Comparison of ENCODE assay signal across 20 cellular contexts in the genomic region with DNA sequence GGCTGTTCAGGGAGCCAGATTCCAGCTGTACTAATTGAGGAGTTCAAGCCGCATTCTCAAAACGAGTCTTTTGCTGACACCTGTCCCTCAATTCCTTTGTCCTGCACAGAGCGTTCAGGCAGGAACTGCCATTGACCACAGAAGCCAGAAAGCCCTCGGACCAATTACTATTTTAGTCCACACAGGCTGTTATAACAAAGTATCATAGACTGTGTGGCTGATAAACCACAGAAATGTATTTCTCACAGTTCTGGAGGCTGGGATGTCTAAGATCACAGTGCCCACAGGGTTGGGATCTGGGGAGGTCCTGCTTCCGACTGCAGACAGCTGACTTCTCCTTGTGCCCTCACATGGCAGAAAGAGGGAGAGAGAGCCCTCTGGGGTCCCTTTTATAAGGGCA.
DNase-seq lines count a peak whose midpoint lies in the region; ATAC-seq and TF ChIP-seq lines count a peak whose summit lies in the region.
"Had no signal": no experiment of that assay in that cellular context is flagged by ENCODE, and none has a peak within 500 bp of the region (broad histone marks: within the 10 kb centered on the region; RNA-seq: fewer than 3 reads in every experiment).

No MANE protein-coding gene starts in this region.

- no peaks in the 10 kb centered on the region for H3K36me3 ChIP-seq in hepatocyte (replicated peaks; ENCODE audit: insufficient read depth, low read depth)
- no peaks in the 10 kb centered on the region for H3K36me3 ChIP-seq in adrenal gland (replicated peaks in 1 of 2)
- H3K36me3 ChIP-seq: SJSA1 had no signal

- no peak overlapping the region for H3K27ac Mint-ChIP-seq in natural killer cell treated with Interleukin-12 subunit alpha and Interleukin-12 subunit beta and Interleukin-15 and Interleukin-18, amount 100 ng/mL, for 72 hours
- no peak overlapping the region for H3K27ac Mint-ChIP-seq in natural killer cell
- H3K27ac Mint-ChIP-seq: CD4-positive, alpha-beta T cell had no signal

- H3K9me3 ChIP-seq in hepatocyte (ENCODE audit: low read depth) (no peaks in the 10 kb centered on the region), adrenal gland (replicated peaks in 1 of 3) (no peaks in the 10 kb centered on the region)
- H3K9me3 ChIP-seq: SJSA1 had no signal

- TF ChIP-seq POLR2A in adrenal gland (IDR thresholded peaks at IDR 0.05): no peak

- no peak overlapping the region for H3K4me2 ChIP-seq in hepatocyte

- H3K9me3 Mint-ChIP-seq in natural killer cell treated with Interleukin-12 subunit alpha and Interleukin-12 subunit beta and Interleukin-15 and Interleukin-18, amount 100 ng/mL, for 72 hours: no peaks in the 10 kb centered on the region
- H3K9me3 Mint-ChIP-seq in natural killer cell: no peaks in the 10 kb centered on the region
- H3K9me3 Mint-ChIP-seq: CD4-positive, alpha-beta T cell had no signal

- H3K27ac ChIP-seq in hepatocyte (no peak overlapping the region), adrenal gland (no peak overlapping the region)
- H3K27ac ChIP-seq: GM23248, SJSA1 had no signal

- no peak for ATAC-seq in natural killer cell treated with Interleukin-12 subunit alpha and Interleukin-12 subunit beta and Interleukin-15 and Interleukin-18, amount 100 ng/mL, for 72 hours
- ATAC-seq in natural killer cell (no peak), HG03045 (IDR thresholded peaks at IDR 0.05; ENCODE audit: unreplicated experiment) (no peak), GM18909 (IDR thresholded peaks at IDR 0.05; ENCODE audit: poor library complexity, unreplicated experiment) (no peak)
- ATAC-seq: HepG2, PC-3, Right ventricle myocardium inferior had no signal

- H3K4me1 ChIP-seq in hepatocyte (ENCODE audit: insufficient read depth): no peaks in the 10 kb centered on the region
- peaks cover 0 to 6% of the 10 kb centered on the region in 2 donors for H3K4me1 ChIP-seq in adrenal gland (replicated peaks in 1 of 2)
- H3K4me1 ChIP-seq: SJSA1 had no signal

- H3K4me3 ChIP-seq in hepatocyte (no peak overlapping the region), adrenal gland (no peak overlapping the region)
- H3K4me3 ChIP-seq: GM23248, SJSA1 had no signal

- H3K36me3 Mint-ChIP-seq in natural killer cell treated with Interleukin-12 subunit alpha and Interleukin-12 subunit beta and Interleukin-15 and Interleukin-18, amount 100 ng/mL, for 72 hours: no peaks in the 10 kb centered on the region
- H3K36me3 Mint-ChIP-seq in natural killer cell: no peaks in the 10 kb centered on the region

- H3K27me3 ChIP-seq in hepatocyte (no peaks in the 10 kb centered on the region), adrenal gland (peaks cover 15% of the 10 kb centered on the region)
- H3K27me3 ChIP-seq: SJSA1 had no signal

- no peak overlapping the region for H2AFZ ChIP-seq in hepatocyte
- H2AFZ ChIP-seq: GM23248 had no signal

- no peak overlapping the region for H3K4me3 Mint-ChIP-seq in natural killer cell treated with Interleukin-12 subunit alpha and Interleukin-12 subunit beta and Interleukin-15 and Interleukin-18, amount 100 ng/mL, for 72 hours
- H3K4me3 Mint-ChIP-seq in natural killer cell: no peak overlapping the region
- H3K4me3 Mint-ChIP-seq: CD4-positive, alpha-beta T cell had no signal

- intact Hi-C loops in natural killer cell (cut with micrococcal nuclease): loop anchor here (10.0 kb wide), 1 partner anchor 646 kb away; no protein-coding TSS in a partner anchor
- intact Hi-C loops in adrenal gland (cut with DNase I): loop anchor here in 1 of 2 donors (10.0 kb wide), 1 partner anchor 286 kb away; no protein-coding TSS in a partner anchor

- no peak for TF ChIP-seq CTCF in natural killer cell (IDR thresholded peaks at IDR 0.05)
- TF ChIP-seq CTCF in hepatocyte (IDR thresholded peaks at IDR 0.05; ENCODE audit: poor library complexity): no peak
- TF ChIP-seq CTCF in adrenal gland (IDR thresholded peaks at IDR 0.05): no peak

- H3K4me1 Mint-ChIP-seq in natural killer cell treated with Interleukin-12 subunit alpha and Interleukin-12 subunit beta and Interleukin-15 and Interleukin-18, amount 100 ng/mL, for 72 hours (ENCODE audit: low read depth in 2 of 2): peaks cover 0 to 5% of the 10 kb centered on the region in 2 donors
- peaks cover 0 to 6% of the 10 kb centered on the region in 2 donors for H3K4me1 Mint-ChIP-seq in natural killer cell

- peaks cover 8 to 38% of the 10 kb centered on the region in 2 donors for H3K27me3 Mint-ChIP-seq in natural killer cell treated with Interleukin-12 subunit alpha and Interleukin-12 subunit beta and Interleukin-15 and Interleukin-18, amount 100 ng/mL, for 72 hours
- peaks cover 4 to 48% of the 10 kb centered on the region in 2 donors for H3K27me3 Mint-ChIP-seq in natural killer cell (ENCODE audit: low read depth in 2 of 2)
- H3K27me3 Mint-ChIP-seq: CD4-positive, alpha-beta T cell had no signal

- no peaks in the 10 kb centered on the region for H3K9me2 ChIP-seq in hepatocyte (replicated peaks; ENCODE audit: insufficient read depth)

- 72% methylated on average over 5 of the region's 5 CpGs for WGBS in hepatocyte (ENCODE audit: low lambda C conversion rate, missing lambda C conversion rate)
- WGBS in adrenal gland, 4 donors: 65 to 81% (median 68%) methylated on average over 4 to 5 of the region's 5 CpGs

- H4K20me1 ChIP-seq in hepatocyte (ENCODE audit: insufficient read depth, poor library complexity, severe bottlenecking): no peaks in the 10 kb centered on the region

- DNase-seq in natural killer cell treated with Interleukin-12 subunit alpha and Interleukin-12 subunit beta and Interleukin-15 and Interleukin-18, amount 100 ng/mL, for 72 hours (ENCODE audit: low spot score): peak; percentile 16
- DNase-seq in natural killer cell: no peak
- peak; percentile 62 for DNase-seq in SW480 (ENCODE audit: low spot score)
- peak; percentile 89 for DNase-seq in myocyte (ENCODE audit: low read depth)
- no peak for DNase-seq in hepatocyte (ENCODE audit: low spot score)
- no peak for DNase-seq in adrenal gland
- DNase-seq: 8988T; CD4-positive, alpha-beta T cell; GM23248; H7; Karpas-422; NCI-H2029 treated with DMSO at 0.1 percent for 48 hours; NCI-H226; NCI-H510A; PC-3 had no signal

- H3K79me2 ChIP-seq in hepatocyte: no peaks in the 10 kb centered on the region

Comparison
In these comparisons a context has a peak if more than half of its experiments do, and no peak if none do; other contexts are left out.
1. DNase-seq: peak in natural killer cell treated with Interleukin-12 subunit alpha and Interleukin-12 subunit beta and Interleukin-15 and Interleukin-18, amount 100 ng/mL, for 72 hours (single experiment), SW480 (single experiment) and myocyte (single experiment); none in natural killer cell (single experiment), hepatocyte (single experiment) and adrenal gland (0 of 7).